1 cellular context compared by ENCODE assay signal in the genomic region with DNA sequence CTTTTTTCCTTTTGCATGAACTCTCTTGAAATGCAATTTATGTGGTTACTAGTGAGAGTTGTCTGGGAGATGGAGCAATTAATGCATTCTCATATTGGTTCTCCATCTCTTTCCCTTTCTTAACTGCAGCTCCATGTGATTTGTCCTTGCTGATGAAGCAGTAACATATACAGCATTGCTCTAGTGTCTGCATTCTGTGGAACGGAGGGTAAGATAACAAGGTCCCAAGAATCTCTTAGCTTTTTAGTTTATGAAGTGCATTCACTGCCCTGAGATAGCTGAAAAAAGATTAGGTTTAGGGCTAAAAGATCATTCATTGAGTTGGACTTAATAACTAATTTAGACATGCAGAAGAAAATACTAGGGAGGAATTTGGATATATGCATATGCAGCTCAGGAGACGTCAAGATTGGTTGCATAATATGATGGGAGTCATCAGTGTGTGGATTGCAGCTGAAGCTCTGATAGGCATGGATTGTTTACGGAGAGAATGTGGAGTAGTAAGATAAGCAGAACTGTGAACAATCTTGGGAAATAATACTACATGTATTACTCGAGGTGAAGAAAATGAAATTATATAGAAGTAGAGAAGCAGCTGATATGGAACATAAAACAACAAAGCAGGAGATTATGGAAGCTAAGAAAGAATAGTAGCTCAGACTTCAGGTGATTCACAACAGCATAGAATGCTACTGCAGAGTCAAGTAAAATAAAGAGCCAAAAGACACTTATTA.
A peak's percentile ranks its signal among the peaks of the same experiment; 100 is the strongest.
TF ChIP-seq lines count a peak whose summit lies in the region.

No MANE protein-coding gene starts in this region.

TF ChIP-seq in K562, 482 proteins besides CTCF, POLR2A, EP300 and RAD21 (continued from another document and continues in another):
- TF ChIP-seq, protein P1, sequence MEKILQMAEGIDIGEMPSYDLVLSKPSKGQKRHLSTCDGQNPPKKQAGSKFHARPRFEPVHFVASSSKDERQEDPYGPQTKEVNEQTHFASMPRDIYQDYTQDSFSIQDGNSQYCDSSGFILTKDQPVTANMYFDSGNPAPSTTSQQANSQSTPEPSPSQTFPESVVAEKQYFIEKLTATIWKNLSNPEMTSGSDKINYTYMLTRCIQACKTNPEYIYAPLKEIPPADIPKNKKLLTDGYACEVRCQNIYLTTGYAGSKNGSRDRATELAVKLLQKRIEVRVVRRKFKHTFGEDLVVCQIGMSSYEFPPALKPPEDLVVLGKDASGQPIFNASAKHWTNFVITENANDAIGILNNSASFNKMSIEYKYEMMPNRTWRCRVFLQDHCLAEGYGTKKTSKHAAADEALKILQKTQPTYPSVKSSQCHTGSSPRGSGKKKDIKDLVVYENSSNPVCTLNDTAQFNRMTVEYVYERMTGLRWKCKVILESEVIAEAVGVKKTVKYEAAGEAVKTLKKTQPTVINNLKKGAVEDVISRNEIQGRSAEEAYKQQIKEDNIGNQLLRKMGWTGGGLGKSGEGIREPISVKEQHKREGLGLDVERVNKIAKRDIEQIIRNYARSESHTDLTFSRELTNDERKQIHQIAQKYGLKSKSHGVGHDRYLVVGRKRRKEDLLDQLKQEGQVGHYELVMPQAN (IDR thresholded peaks at IDR 0.05; ENCODE audit: borderline replicate concordance), result no peak
- peak; percentile 73 for TF ChIP-seq SMAD1 (IDR thresholded peaks at IDR 0.05; ENCODE audit: low read depth, low read length, partially characterized antibody)
- no peak for TF ChIP-seq GTF2F1 (IDR thresholded peaks at IDR 0.05; ENCODE audit: low read depth, low read length)
- TF ChIP-seq ZKSCAN1 (IDR thresholded peaks at IDR 0.05; ENCODE audit: low read depth, low read length), result no peak
- TF ChIP-seq ZC3H11A (IDR thresholded peaks at IDR 0.05; ENCODE audit: low read depth, low read length), result no peak
- TF ChIP-seq TAL1 (IDR thresholded peaks at IDR 0.05), result peak; percentile 91
- peak; percentile 83 for TF ChIP-seq PML (IDR thresholded peaks at IDR 0.05; ENCODE audit: low read length)
- TF ChIP-seq ILK (tag; IDR thresholded peaks at IDR 0.05; ENCODE audit: borderline replicate concordance, low read depth), result no peak
- no peak for TF ChIP-seq ERF (CRISPR knock-in tag; IDR thresholded peaks at IDR 0.05)
- TF ChIP-seq ZNF212 (CRISPR knock-in tag; IDR thresholded peaks at IDR 0.05), result no peak
- TF ChIP-seq, protein P2, sequence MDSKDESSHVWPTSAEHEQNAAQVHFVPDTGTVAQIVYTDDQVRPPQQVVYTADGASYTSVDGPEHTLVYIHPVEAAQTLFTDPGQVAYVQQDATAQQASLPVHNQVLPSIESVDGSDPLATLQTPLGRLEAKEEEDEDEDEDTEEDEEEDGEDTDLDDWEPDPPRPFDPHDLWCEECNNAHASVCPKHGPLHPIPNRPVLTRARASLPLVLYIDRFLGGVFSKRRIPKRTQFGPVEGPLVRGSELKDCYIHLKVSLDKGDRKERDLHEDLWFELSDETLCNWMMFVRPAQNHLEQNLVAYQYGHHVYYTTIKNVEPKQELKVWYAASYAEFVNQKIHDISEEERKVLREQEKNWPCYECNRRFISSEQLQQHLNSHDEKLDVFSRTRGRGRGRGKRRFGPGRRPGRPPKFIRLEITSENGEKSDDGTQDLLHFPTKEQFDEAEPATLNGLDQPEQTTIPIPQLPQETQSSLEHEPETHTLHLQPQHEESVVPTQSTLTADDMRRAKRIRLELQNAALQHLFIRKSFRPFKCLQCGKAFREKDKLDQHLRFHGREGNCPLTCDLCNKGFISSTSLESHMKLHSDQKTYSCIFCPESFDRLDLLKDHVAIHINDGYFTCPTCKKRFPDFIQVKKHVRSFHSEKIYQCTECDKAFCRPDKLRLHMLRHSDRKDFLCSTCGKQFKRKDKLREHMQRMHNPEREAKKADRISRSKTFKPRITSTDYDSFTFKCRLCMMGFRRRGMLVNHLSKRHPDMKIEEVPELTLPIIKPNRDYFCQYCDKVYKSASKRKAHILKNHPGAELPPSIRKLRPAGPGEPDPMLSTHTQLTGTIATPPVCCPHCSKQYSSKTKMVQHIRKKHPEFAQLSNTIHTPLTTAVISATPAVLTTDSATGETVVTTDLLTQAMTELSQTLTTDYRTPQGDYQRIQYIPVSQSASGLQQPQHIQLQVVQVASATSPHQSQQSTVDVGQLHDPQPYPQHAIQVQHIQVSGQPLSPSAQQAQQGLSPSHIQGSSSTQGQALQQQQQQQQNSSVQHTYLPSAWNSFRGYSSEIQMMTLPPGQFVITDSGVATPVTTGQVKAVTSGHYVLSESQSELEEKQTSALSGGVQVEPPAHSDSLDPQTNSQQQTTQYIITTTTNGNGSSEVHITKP (IDR thresholded peaks at IDR 0.05; ENCODE audit: partially characterized antibody), result peak; percentile 14
- no peak for TF ChIP-seq SRSF1 (IDR thresholded peaks at IDR 0.05; ENCODE audit: low read depth, low read length)
- TF ChIP-seq KAT7 (CRISPR knock-in tag; IDR thresholded peaks at IDR 0.05; ENCODE audit: borderline replicate concordance), result no peak
- TF ChIP-seq SMARCE1 (IDR thresholded peaks at IDR 0.05), result peak; percentile 83; the same call in 1 of the 2 replicates
- no peak for TF ChIP-seq SIN3A (IDR thresholded peaks at IDR 0.05; ENCODE audit: borderline replicate concordance in 2 of 2, control insufficient read depth in 1 of 2, low read depth in 2 of 2, low read length in 2 of 2)
- no peak for TF ChIP-seq ESRRA (IDR thresholded peaks at IDR 0.05; ENCODE audit: borderline replicate concordance, low read depth)
- TF ChIP-seq ZNF766 (CRISPR knock-in tag; conservative IDR thresholded peaks at IDR 0.05), result 0 out of 2 replicates have a peak, but pooled peaks have one; percentile 38
- TF ChIP-seq ZKSCAN3 (CRISPR knock-in tag; IDR thresholded peaks at IDR 0.05), result no peak
- peak; percentile 61; the same call in 1 of the 2 replicates for TF ChIP-seq CEBPG (CRISPR knock-in tag; IDR thresholded peaks at IDR 0.05)
- TF ChIP-seq CEBPG (tag; conservative IDR thresholded peaks at IDR 0.05 in 1 of 2, IDR thresholded peaks at IDR 0.05 in 1 of 2), result peak; percentile 75 to 93
- TF ChIP-seq, protein P3, sequence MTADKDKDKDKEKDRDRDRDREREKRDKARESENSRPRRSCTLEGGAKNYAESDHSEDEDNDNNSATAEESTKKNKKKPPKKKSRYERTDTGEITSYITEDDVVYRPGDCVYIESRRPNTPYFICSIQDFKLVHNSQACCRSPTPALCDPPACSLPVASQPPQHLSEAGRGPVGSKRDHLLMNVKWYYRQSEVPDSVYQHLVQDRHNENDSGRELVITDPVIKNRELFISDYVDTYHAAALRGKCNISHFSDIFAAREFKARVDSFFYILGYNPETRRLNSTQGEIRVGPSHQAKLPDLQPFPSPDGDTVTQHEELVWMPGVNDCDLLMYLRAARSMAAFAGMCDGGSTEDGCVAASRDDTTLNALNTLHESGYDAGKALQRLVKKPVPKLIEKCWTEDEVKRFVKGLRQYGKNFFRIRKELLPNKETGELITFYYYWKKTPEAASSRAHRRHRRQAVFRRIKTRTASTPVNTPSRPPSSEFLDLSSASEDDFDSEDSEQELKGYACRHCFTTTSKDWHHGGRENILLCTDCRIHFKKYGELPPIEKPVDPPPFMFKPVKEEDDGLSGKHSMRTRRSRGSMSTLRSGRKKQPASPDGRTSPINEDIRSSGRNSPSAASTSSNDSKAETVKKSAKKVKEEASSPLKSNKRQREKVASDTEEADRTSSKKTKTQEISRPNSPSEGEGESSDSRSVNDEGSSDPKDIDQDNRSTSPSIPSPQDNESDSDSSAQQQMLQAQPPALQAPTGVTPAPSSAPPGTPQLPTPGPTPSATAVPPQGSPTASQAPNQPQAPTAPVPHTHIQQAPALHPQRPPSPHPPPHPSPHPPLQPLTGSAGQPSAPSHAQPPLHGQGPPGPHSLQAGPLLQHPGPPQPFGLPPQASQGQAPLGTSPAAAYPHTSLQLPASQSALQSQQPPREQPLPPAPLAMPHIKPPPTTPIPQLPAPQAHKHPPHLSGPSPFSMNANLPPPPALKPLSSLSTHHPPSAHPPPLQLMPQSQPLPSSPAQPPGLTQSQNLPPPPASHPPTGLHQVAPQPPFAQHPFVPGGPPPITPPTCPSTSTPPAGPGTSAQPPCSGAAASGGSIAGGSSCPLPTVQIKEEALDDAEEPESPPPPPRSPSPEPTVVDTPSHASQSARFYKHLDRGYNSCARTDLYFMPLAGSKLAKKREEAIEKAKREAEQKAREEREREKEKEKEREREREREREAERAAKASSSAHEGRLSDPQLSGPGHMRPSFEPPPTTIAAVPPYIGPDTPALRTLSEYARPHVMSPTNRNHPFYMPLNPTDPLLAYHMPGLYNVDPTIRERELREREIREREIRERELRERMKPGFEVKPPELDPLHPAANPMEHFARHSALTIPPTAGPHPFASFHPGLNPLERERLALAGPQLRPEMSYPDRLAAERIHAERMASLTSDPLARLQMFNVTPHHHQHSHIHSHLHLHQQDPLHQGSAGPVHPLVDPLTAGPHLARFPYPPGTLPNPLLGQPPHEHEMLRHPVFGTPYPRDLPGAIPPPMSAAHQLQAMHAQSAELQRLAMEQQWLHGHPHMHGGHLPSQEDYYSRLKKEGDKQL (CRISPR knock-in tag; IDR thresholded peaks at IDR 0.05; ENCODE audit: borderline replicate concordance), result no peak
- no peak for TF ChIP-seq SREBF2 (CRISPR knock-in tag; IDR thresholded peaks at IDR 0.05)
- TF ChIP-seq, protein P4, sequence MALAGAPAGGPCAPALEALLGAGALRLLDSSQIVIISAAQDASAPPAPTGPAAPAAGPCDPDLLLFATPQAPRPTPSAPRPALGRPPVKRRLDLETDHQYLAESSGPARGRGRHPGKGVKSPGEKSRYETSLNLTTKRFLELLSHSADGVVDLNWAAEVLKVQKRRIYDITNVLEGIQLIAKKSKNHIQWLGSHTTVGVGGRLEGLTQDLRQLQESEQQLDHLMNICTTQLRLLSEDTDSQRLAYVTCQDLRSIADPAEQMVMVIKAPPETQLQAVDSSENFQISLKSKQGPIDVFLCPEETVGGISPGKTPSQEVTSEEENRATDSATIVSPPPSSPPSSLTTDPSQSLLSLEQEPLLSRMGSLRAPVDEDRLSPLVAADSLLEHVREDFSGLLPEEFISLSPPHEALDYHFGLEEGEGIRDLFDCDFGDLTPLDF (CRISPR knock-in tag; IDR thresholded peaks at IDR 0.05), result no peak
- peak; percentile 47; the same call in 1 of the 2 replicates for TF ChIP-seq NFIC (IDR thresholded peaks at IDR 0.05)
- TF ChIP-seq SPI1 (IDR thresholded peaks at IDR 0.05; ENCODE audit: borderline replicate concordance, low read depth, low read length), result no peak
- TF ChIP-seq COPS2 (conservative IDR thresholded peaks at IDR 0.05), result no peak
- TF ChIP-seq MEIS2 (IDR thresholded peaks at IDR 0.05; ENCODE audit: partially characterized antibody), result peak; percentile 60
- TF ChIP-seq, protein P5, sequence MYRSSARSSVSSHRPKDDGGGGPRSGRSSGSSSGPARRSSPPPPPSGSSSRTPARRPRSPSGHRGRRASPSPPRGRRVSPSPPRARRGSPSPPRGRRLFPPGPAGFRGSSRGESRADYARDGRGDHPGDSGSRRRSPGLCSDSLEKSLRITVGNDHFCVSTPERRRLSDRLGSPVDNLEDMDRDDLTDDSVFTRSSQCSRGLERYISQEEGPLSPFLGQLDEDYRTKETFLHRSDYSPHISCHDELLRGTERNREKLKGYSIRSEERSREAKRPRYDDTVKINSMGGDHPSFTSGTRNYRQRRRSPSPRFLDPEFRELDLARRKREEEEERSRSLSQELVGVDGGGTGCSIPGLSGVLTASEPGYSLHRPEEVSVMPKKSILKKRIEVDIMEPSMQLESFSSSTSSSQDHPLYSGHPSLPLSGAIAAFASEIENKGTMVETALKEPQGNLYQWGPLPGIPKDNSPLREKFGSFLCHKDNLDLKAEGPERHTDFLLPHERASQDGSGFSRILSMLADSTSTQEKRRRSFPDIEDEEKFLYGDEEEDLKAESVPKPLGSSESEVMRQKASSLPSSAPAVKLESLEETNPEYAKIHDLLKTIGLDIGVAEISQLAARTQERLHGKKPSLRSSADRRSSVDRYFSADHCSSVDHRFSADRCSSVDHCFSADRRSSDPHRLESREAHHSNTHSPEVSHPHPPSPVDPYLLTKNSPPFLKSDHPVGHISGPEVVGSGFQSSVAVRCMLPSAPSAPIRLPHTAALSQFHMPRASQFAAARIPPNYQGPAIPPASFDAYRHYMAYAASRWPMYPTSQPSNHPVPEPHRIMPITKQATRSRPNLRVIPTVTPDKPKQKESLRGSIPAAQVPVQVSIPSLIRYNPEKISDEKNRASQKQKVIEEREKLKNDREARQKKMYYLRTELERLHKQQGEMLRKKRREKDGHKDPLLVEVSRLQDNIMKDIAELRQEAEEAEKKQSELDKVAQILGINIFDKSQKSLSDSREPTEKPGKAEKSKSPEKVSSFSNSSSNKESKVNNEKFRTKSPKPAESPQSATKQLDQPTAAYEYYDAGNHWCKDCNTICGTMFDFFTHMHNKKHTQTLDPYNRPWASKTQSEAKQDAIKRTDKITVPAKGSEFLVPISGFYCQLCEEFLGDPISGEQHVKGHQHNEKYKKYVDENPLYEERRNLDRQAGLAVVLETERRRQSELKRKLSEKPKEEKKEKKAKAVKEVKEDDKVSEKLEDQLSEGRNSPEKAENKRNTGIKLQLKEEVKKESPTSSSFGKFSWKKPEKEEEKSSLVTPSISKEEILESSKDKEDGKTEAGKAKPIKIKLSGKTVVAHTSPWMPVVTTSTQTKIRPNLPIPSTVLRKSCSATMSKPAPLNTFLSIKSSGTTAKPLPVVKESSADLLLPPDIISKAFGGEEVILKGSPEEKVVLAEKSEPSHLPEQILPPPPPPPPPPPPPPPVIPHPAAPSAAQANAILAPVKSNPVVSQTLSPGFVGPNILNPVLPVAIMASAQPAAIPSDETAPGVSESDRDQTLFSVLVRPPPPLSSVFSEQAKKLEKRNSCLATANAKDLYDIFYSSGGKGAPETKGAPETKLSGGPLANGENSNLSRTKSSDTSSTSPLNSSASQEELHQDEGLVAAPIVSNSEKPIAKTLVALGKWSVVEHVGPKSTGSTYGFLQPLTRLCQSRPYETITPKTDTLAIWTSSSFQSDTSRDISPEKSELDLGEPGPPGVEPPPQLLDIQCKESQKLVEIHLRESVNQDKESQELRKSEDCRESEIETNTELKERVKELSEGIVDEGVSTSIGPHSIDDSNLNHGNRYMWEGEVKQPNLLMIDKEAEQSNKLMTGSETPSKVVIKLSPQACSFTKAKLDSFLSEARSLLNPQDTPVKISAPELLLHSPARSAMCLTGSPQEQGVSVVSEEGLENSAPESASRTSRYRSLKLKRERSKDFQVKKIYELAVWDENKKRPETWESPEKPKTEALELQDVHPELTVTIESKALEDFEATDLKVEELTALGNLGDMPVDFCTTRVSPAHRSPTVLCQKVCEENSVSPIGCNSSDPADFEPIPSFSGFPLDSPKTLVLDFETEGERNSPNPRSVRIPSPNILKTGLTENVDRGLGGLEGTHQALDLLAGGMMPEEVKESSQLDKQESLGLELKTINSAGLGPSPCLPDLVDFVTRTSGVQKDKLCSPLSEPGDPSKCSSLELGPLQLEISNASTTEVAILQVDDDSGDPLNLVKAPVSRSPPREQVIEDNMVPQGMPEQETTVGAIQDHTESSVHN (IDR thresholded peaks at IDR 0.05; ENCODE audit: borderline replicate concordance in 1 of 2, low read depth in 1 of 2), result 0 out of 4 replicates have a peak, but pooled peaks of 1 of the 2 experiments have one; percentile 51
- TF ChIP-seq, protein P6, sequence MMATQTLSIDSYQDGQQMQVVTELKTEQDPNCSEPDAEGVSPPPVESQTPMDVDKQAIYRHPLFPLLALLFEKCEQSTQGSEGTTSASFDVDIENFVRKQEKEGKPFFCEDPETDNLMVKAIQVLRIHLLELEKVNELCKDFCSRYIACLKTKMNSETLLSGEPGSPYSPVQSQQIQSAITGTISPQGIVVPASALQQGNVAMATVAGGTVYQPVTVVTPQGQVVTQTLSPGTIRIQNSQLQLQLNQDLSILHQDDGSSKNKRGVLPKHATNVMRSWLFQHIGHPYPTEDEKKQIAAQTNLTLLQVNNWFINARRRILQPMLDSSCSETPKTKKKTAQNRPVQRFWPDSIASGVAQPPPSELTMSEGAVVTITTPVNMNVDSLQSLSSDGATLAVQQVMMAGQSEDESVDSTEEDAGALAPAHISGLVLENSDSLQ (IDR thresholded peaks at IDR 0.05), result peak; percentile 59
- TF ChIP-seq JUND (IDR thresholded peaks at IDR 0.05; ENCODE audit: borderline replicate concordance, low read depth, low read length), result peak; percentile 72
- TF ChIP-seq JUND (tag; IDR thresholded peaks at IDR 0.05; ENCODE audit: borderline replicate concordance, low read depth, low read length), result peak; percentile 67; the same call in 1 of the 3 replicates
- no peak for TF ChIP-seq IRF2 (CRISPR knock-in tag; IDR thresholded peaks at IDR 0.05)
- peak; percentile 70 for TF ChIP-seq ATF7 (IDR thresholded peaks at IDR 0.05)
